Comparison of ENCODE assay signal across 8 cellular contexts in genomic region chr17:8188408-8188839, GRCh38. TPM values are rescaled to one million over a fixed set of nuclear protein-coding genes. Genes with fewer than 3 reads are reported as not detected.
DNase-seq lines count a peak whose midpoint lies in the region; ATAC-seq and TF ChIP-seq lines count a peak whose summit lies in the region.

No MANE protein-coding gene starts in this region.

- no peak for ATAC-seq in GM18858 (IDR thresholded peaks at IDR 0.05; ENCODE audit: unreplicated experiment)

- H3K9me3 ChIP-seq in BE2C (no peaks in the 10 kb centered on the region), HUES64 (ENCODE audit: insufficient read depth, low read depth, low read length) (no peaks in the 10 kb centered on the region), mucosa of stomach (ENCODE audit: control insufficient read depth, low read length) (no peaks in the 10 kb centered on the region)

- 45% methylated on average over 2 of the region's 9 CpGs for WGBS in HUES64

- H3K36me3 ChIP-seq in BE2C = no peaks in the 10 kb centered on the region
- H3K36me3 ChIP-seq in HUES64 (ENCODE audit: insufficient read depth, low read length) = no peaks in the 10 kb centered on the region
- no peaks in the 10 kb centered on the region for H3K36me3 ChIP-seq in mucosa of stomach (ENCODE audit: control insufficient read depth, insufficient read depth, low read length)

- DNase-seq in BE2C (no peak), cerebellar cortex (ENCODE audit: low spot score) (peak; percentile 40), NCI-H1417 treated with DMSO at 0.1 percent for 48 hours (lab: John Stamatoyannopoulos, UW) (no peak), superior temporal gyrus (ENCODE audit: extremely low spot score) (no peak), NCI-H2081 (lab: John Stamatoyannopoulos, UW) (no peak)

- no peak for TF ChIP-seq CTCF in BE2C (IDR thresholded peaks at IDR 0.05; ENCODE audit: low read depth, low read length)

- H3K9ac ChIP-seq in HUES64 (ENCODE audit: low read depth, low read length) = no peak overlapping the region
- H3K9ac ChIP-seq in mucosa of stomach (ENCODE audit: low read length) = peak overlapping the region; percentile 81

- H3K4me1 ChIP-seq in BE2C = peaks cover 3% of the 10 kb centered on the region
- H3K4me1 ChIP-seq in HUES64 (ENCODE audit: insufficient read depth, low read length) = peaks cover 12% of the 10 kb centered on the region
- peaks cover 29% of the 10 kb centered on the region for H3K4me1 ChIP-seq in mucosa of stomach (ENCODE audit: control insufficient read depth, insufficient read depth, low read length)

- H3K4me3 ChIP-seq in BE2C (ENCODE audit: low read depth, low read length) (peak overlapping the region; percentile 73), HUES64 (ENCODE audit: low read length) (peak overlapping the region; percentile 78), mucosa of stomach (ENCODE audit: low read length) (peak overlapping the region; percentile 56)

- no peaks in the 10 kb centered on the region for H3K27me3 ChIP-seq in BE2C
- H3K27me3 ChIP-seq in HUES64 (ENCODE audit: insufficient read depth, low read length) = peaks cover 21% of the 10 kb centered on the region
- H3K27me3 ChIP-seq in mucosa of stomach (ENCODE audit: control insufficient read depth, insufficient read depth, low read length) = no peaks in the 10 kb centered on the region

- H3K27ac ChIP-seq in HUES64 (ENCODE audit: low read depth, low read length) = no peak overlapping the region

RNA-seq across cellular contexts. Expression of gene BORCS6, which starts 1.6 kb away (rescaled TPM):
- polyA plus RNA-seq in BE2C (2012; ENCODE audit: insufficient read depth, insufficient read length, low read depth) = 23.4 TPM
- 2.6 TPM for polyA plus RNA-seq in HUES64 (2013, experiment 1 of 2)
- 3.0 TPM for polyA plus RNA-seq in HUES64 (2013, experiment 2 of 2)

RNA-seq across cellular contexts. Expression of gene TMEM107, which starts 12.2 kb away (rescaled TPM):
- 1.5 TPM for polyA plus RNA-seq in BE2C (2012; ENCODE audit: insufficient read depth, insufficient read length, low read depth)
- polyA plus RNA-seq in HUES64 (2013, experiment 1 of 2) = 29.8 TPM
- 35.4 TPM for polyA plus RNA-seq in HUES64 (2013, experiment 2 of 2)

RNA-seq across cellular contexts. Expression of gene AURKB, which starts 22.0 kb away (rescaled TPM):
- polyA plus RNA-seq in BE2C (2012; ENCODE audit: insufficient read depth, insufficient read length, low read depth) = 10.7 TPM
- polyA plus RNA-seq in HUES64 (2013, experiment 1 of 2) = 119 TPM
- polyA plus RNA-seq in HUES64 (2013, experiment 2 of 2) = 134 TPM

RNA-seq across cellular contexts. Expression of gene VAMP2, which starts 25.7 kb away (rescaled TPM):
- 31.2 TPM for polyA plus RNA-seq in BE2C (2012; ENCODE audit: insufficient read depth, insufficient read length, low read depth)
- 14.3 TPM for polyA plus RNA-seq in HUES64 (2013, experiment 1 of 2)
- 18.9 TPM for polyA plus RNA-seq in HUES64 (2013, experiment 2 of 2)

RNA-seq across cellular contexts. Expression of gene PER1, which starts 36.2 kb away (rescaled TPM):
- 44.7 TPM for polyA plus RNA-seq in BE2C (2012; ENCODE audit: insufficient read depth, insufficient read length, low read depth)
- polyA plus RNA-seq in HUES64 (2013, experiment 1 of 2) = 14.0 TPM
- polyA plus RNA-seq in HUES64 (2013, experiment 2 of 2) = 18.1 TPM
